ENCODE assay signal across 1 cellular context in the genomic region with DNA sequence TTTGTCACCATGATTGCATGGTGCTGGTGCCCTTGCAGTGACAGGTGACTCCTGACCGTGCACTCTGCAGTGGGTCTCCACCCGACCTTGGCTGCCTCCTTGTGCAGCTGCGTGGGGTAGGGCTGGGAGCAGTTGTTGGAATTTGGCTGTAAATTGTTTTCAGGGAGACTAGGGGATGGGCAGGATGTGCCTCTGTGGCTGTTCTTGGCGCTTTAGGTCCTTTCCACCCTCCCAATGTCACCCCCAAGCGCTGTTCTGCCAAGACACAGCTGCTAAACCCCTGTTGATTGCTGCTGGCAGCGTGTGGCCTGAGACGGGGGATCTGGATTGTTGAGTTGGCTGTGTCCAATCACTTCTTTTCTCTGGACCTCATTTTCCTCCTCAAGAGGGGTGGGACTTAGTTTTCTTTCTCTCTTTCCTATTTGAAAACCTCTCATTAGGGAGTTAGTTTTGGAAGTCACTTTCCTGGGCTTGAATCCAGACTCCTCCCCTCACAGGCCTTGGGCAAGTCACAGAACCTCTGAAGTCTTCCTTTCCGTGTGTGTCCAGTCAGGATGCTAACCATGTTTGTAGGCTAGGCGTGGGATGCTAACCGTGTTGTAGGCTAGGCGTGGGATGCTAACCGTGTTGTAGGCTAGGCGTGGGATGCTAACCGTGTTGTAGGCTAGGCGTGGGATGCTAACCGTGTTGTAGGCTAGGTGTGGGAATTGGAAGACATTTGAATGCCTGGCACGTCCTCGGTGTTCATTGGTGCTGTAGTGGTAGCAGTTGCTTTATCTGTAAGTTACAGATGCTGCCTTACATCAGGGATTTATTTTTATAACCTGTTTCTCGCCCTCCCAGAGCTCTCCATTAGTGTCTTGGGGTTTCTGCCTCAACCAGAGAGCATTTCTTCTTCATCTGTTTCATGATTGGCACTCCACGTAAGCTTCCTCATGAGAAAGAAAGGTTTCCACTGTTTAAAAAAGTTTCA.
A peak's percentile ranks its signal among the peaks of the same experiment; 100 is the strongest.
TF ChIP-seq lines count a peak whose summit lies in the region.

No MANE protein-coding gene starts in this region.

TF ChIP-seq in K562, 482 proteins besides CTCF, POLR2A, EP300 and RAD21 (continued from another document and continues in another):
- TF ChIP-seq, protein P1, sequence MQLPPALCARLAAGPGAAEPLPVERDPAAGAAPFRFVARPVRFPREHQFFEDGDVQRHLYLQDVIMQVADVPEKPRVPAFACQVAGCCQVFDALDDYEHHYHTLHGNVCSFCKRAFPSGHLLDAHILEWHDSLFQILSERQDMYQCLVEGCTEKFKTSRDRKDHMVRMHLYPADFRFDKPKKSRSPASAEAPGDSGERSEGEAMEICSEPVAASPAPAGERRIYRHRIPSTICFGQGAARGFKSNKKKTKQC (CRISPR knock-in tag; IDR thresholded peaks at IDR 0.05), result no peak
- TF ChIP-seq MEF2A (IDR thresholded peaks at IDR 0.05; ENCODE audit: control insufficient read depth, low read depth, low read length), result no peak
- no peak for TF ChIP-seq ZNF212 (CRISPR knock-in tag; IDR thresholded peaks at IDR 0.05)
- TF ChIP-seq ZNF695 (CRISPR knock-in tag; IDR thresholded peaks at IDR 0.05), result no peak
- TF ChIP-seq TCF3 (CRISPR knock-in tag; IDR thresholded peaks at IDR 0.05), result peak; percentile 66
- TF ChIP-seq NFRKB (IDR thresholded peaks at IDR 0.05; ENCODE audit: low read depth), result no peak
- peak in 1 of 2 experiments; percentile 48; a peak in 1 of 4 replicates for TF ChIP-seq KDM1A (IDR thresholded peaks at IDR 0.05)
- no peak for TF ChIP-seq SMARCC2 (IDR thresholded peaks at IDR 0.05; ENCODE audit: low read depth)
- TF ChIP-seq MTF1 (CRISPR knock-in tag; IDR thresholded peaks at IDR 0.05; ENCODE audit: borderline replicate concordance), result no peak
- TF ChIP-seq ZNF274 (IDR thresholded peaks at IDR 0.05; ENCODE audit: borderline replicate concordance, low read depth, low read length), result no peak
- TF ChIP-seq C11orf30 (IDR thresholded peaks at IDR 0.05; ENCODE audit: low read depth), result no peak
- no peak for TF ChIP-seq SOX6 (IDR thresholded peaks at IDR 0.05)
- TF ChIP-seq, protein P2, sequence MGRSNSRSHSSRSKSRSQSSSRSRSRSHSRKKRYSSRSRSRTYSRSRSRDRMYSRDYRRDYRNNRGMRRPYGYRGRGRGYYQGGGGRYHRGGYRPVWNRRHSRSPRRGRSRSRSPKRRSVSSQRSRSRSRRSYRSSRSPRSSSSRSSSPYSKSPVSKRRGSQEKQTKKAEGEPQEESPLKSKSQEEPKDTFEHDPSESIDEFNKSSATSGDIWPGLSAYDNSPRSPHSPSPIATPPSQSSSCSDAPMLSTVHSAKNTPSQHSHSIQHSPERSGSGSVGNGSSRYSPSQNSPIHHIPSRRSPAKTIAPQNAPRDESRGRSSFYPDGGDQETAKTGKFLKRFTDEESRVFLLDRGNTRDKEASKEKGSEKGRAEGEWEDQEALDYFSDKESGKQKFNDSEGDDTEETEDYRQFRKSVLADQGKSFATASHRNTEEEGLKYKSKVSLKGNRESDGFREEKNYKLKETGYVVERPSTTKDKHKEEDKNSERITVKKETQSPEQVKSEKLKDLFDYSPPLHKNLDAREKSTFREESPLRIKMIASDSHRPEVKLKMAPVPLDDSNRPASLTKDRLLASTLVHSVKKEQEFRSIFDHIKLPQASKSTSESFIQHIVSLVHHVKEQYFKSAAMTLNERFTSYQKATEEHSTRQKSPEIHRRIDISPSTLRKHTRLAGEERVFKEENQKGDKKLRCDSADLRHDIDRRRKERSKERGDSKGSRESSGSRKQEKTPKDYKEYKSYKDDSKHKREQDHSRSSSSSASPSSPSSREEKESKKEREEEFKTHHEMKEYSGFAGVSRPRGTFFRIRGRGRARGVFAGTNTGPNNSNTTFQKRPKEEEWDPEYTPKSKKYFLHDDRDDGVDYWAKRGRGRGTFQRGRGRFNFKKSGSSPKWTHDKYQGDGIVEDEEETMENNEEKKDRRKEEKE (IDR thresholded peaks at IDR 0.05; ENCODE audit: borderline replicate concordance in 1 of 2, control insufficient read depth in 1 of 2, low read depth in 2 of 2, low read length in 1 of 2), result no peak
- TF ChIP-seq NFIC (IDR thresholded peaks at IDR 0.05), result peak; percentile 53
- TF ChIP-seq WHSC1 (IDR thresholded peaks at IDR 0.05; ENCODE audit: low read length), result no peak
- no peak for TF ChIP-seq RBM39 (optimal IDR thresholded peaks at IDR 0.05; ENCODE audit: low read depth, low read length)
- TF ChIP-seq RFX1 (IDR thresholded peaks at IDR 0.05), result no peak
- TF ChIP-seq ERF (CRISPR knock-in tag; IDR thresholded peaks at IDR 0.05), result no peak
- TF ChIP-seq CEBPB (tag; IDR thresholded peaks at IDR 0.05), result no peak; the same call in 1 of the 2 replicates
- TF ChIP-seq, protein P3, sequence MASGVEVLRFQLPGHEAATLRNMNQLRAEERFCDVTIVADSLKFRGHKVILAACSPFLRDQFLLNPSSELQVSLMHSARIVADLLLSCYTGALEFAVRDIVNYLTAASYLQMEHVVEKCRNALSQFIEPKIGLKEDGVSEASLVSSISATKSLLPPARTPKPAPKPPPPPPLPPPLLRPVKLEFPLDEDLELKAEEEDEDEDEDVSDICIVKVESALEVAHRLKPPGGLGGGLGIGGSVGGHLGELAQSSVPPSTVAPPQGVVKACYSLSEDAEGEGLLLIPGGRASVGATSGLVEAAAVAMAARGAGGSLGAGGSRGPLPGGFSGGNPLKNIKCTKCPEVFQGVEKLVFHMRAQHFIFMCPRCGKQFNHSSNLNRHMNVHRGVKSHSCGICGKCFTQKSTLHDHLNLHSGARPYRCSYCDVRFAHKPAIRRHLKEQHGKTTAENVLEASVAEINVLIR (CRISPR knock-in tag; IDR thresholded peaks at IDR 0.05), result no peak
- TF ChIP-seq TAL1 (IDR thresholded peaks at IDR 0.05), result no peak; the same call in 1 of the 2 replicates
- TF ChIP-seq YY1 (IDR thresholded peaks at IDR 0.05; ENCODE audit: borderline replicate concordance in 1 of 3, control insufficient read depth in 1 of 3, extremely low read depth in 1 of 3, insufficient read depth in 3 of 3, insufficient read length in 1 of 3, insufficient replicate concordance in 2 of 3, low read depth in 1 of 3, low read length in 2 of 3), result no peak
- no peak for TF ChIP-seq MTA2 (IDR thresholded peaks at IDR 0.05; ENCODE audit: low read depth)
- no peak for TF ChIP-seq ZNF121 (CRISPR knock-in tag; conservative IDR thresholded peaks at IDR 0.05)
- no peak for TF ChIP-seq ILF3 (IDR thresholded peaks at IDR 0.05; ENCODE audit: borderline replicate concordance)
- TF ChIP-seq ZNF134 (CRISPR knock-in tag; conservative IDR thresholded peaks at IDR 0.05), result no peak
- TF ChIP-seq, protein P4, sequence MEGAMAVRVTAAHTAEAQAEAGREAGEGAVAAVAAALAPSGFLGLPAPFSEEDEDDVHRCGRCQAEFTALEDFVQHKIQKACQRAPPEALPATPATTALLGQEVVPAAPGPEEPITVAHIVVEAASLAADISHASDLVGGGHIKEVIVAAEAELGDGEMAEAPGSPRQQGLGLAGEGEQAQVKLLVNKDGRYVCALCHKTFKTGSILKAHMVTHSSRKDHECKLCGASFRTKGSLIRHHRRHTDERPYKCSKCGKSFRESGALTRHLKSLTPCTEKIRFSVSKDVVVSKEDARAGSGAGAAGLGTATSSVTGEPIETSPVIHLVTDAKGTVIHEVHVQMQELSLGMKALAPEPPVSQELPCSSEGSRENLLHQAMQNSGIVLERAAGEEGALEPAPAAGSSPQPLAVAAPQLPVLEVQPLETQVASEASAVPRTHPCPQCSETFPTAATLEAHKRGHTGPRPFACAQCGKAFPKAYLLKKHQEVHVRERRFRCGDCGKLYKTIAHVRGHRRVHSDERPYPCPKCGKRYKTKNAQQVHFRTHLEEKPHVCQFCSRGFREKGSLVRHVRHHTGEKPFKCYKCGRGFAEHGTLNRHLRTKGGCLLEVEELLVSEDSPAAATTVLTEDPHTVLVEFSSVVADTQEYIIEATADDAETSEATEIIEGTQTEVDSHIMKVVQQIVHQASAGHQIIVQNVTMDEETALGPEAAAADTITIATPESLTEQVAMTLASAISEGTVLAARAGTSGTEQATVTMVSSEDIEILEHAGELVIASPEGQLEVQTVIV (CRISPR knock-in tag; IDR thresholded peaks at IDR 0.05; ENCODE audit: borderline replicate concordance), result no peak
- peak; percentile 49 for TF ChIP-seq ARID1B (IDR thresholded peaks at IDR 0.05)
- TF ChIP-seq CREM (IDR thresholded peaks at IDR 0.05; ENCODE audit: low read depth), result peak; percentile 27; the same call in 1 of the 2 replicates
- TF ChIP-seq, protein P5, sequence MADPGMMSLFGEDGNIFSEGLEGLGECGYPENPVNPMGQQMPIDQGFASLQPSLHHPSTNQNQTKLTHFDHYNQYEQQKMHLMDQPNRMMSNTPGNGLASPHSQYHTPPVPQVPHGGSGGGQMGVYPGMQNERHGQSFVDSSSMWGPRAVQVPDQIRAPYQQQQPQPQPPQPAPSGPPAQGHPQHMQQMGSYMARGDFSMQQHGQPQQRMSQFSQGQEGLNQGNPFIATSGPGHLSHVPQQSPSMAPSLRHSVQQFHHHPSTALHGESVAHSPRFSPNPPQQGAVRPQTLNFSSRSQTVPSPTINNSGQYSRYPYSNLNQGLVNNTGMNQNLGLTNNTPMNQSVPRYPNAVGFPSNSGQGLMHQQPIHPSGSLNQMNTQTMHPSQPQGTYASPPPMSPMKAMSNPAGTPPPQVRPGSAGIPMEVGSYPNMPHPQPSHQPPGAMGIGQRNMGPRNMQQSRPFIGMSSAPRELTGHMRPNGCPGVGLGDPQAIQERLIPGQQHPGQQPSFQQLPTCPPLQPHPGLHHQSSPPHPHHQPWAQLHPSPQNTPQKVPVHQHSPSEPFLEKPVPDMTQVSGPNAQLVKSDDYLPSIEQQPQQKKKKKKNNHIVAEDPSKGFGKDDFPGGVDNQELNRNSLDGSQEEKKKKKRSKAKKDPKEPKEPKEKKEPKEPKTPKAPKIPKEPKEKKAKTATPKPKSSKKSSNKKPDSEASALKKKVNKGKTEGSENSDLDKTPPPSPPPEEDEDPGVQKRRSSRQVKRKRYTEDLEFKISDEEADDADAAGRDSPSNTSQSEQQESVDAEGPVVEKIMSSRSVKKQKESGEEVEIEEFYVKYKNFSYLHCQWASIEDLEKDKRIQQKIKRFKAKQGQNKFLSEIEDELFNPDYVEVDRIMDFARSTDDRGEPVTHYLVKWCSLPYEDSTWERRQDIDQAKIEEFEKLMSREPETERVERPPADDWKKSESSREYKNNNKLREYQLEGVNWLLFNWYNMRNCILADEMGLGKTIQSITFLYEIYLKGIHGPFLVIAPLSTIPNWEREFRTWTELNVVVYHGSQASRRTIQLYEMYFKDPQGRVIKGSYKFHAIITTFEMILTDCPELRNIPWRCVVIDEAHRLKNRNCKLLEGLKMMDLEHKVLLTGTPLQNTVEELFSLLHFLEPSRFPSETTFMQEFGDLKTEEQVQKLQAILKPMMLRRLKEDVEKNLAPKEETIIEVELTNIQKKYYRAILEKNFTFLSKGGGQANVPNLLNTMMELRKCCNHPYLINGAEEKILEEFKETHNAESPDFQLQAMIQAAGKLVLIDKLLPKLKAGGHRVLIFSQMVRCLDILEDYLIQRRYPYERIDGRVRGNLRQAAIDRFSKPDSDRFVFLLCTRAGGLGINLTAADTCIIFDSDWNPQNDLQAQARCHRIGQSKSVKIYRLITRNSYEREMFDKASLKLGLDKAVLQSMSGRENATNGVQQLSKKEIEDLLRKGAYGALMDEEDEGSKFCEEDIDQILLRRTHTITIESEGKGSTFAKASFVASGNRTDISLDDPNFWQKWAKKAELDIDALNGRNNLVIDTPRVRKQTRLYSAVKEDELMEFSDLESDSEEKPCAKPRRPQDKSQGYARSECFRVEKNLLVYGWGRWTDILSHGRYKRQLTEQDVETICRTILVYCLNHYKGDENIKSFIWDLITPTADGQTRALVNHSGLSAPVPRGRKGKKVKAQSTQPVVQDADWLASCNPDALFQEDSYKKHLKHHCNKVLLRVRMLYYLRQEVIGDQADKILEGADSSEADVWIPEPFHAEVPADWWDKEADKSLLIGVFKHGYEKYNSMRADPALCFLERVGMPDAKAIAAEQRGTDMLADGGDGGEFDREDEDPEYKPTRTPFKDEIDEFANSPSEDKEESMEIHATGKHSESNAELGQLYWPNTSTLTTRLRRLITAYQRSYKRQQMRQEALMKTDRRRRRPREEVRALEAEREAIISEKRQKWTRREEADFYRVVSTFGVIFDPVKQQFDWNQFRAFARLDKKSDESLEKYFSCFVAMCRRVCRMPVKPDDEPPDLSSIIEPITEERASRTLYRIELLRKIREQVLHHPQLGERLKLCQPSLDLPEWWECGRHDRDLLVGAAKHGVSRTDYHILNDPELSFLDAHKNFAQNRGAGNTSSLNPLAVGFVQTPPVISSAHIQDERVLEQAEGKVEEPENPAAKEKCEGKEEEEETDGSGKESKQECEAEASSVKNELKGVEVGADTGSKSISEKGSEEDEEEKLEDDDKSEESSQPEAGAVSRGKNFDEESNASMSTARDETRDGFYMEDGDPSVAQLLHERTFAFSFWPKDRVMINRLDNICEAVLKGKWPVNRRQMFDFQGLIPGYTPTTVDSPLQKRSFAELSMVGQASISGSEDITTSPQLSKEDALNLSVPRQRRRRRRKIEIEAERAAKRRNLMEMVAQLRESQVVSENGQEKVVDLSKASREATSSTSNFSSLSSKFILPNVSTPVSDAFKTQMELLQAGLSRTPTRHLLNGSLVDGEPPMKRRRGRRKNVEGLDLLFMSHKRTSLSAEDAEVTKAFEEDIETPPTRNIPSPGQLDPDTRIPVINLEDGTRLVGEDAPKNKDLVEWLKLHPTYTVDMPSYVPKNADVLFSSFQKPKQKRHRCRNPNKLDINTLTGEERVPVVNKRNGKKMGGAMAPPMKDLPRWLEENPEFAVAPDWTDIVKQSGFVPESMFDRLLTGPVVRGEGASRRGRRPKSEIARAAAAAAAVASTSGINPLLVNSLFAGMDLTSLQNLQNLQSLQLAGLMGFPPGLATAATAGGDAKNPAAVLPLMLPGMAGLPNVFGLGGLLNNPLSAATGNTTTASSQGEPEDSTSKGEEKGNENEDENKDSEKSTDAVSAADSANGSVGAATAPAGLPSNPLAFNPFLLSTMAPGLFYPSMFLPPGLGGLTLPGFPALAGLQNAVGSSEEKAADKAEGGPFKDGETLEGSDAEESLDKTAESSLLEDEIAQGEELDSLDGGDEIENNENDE (IDR thresholded peaks at IDR 0.05; ENCODE audit: low read depth, low read length), result no peak
- no peak for TF ChIP-seq HMGN3 (IDR thresholded peaks at IDR 0.05; ENCODE audit: borderline replicate concordance, extremely low read depth, insufficient read length, low read depth, low read length)
- TF ChIP-seq, protein P6, sequence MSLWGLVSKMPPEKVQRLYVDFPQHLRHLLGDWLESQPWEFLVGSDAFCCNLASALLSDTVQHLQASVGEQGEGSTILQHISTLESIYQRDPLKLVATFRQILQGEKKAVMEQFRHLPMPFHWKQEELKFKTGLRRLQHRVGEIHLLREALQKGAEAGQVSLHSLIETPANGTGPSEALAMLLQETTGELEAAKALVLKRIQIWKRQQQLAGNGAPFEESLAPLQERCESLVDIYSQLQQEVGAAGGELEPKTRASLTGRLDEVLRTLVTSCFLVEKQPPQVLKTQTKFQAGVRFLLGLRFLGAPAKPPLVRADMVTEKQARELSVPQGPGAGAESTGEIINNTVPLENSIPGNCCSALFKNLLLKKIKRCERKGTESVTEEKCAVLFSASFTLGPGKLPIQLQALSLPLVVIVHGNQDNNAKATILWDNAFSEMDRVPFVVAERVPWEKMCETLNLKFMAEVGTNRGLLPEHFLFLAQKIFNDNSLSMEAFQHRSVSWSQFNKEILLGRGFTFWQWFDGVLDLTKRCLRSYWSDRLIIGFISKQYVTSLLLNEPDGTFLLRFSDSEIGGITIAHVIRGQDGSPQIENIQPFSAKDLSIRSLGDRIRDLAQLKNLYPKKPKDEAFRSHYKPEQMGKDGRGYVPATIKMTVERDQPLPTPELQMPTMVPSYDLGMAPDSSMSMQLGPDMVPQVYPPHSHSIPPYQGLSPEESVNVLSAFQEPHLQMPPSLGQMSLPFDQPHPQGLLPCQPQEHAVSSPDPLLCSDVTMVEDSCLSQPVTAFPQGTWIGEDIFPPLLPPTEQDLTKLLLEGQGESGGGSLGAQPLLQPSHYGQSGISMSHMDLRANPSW (CRISPR knock-in tag; IDR thresholded peaks at IDR 0.05), result no peak
- TF ChIP-seq BHLHE40 (IDR thresholded peaks at IDR 0.05; ENCODE audit: low read length), result no peak
- TF ChIP-seq NFE2 (IDR thresholded peaks at IDR 0.05; ENCODE audit: low read depth), result 0 out of 2 replicates have a peak, but pooled peaks have one; percentile 7
